ENCODE assay signal across 17 cellular contexts in the genomic region with DNA sequence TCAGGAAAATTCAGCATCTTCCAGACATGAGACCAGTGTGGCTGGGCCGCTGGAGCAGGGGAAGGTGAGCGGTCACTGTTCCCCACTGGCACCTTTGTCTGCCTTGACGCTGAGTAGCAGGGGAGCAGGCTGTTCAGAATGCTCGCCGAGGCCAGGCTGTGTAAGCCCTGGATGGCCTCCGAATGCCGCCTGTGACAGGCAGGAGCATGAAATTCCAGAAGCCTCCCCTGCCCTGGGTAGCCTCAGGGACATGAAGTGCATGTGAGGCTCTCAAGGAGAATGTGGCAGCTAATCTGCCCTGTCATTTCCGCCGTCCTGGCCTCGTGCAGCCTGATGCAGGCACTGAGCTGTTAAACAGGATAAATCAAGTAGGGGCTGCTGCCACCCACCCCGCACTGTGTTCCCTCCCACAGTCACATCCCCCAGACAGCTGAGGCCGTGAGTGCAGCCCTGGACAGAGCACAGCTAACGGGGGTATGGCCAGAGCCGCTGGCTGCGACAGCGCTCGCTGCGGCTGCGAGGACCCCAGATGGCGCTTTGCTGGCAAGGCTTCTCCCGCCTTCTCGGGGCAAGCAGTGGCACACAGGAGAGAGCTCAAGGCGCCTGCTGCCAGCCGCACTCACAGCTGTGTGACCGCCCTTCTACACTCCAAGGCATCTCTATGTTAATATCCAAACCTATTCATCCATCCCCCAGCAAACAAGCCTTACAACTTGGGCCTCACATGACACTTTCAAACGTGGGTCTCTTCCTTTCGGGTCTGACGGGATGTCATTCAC.
DNase-seq lines count a peak whose midpoint lies in the region; ATAC-seq lines count a peak whose summit lies in the region.
"Had no signal": no experiment of that assay in that cellular context is flagged by ENCODE, and none has a peak within 500 bp of the region (broad histone marks: within the 10 kb centered on the region; RNA-seq: fewer than 3 reads in every experiment).

No MANE protein-coding gene starts in this region.

- ATAC-seq in HG02610 (IDR thresholded peaks at IDR 0.05; ENCODE audit: unreplicated experiment), result no peak
- ATAC-seq in GM19023 (IDR thresholded peaks at IDR 0.05; ENCODE audit: unreplicated experiment), result no peak
- ATAC-seq: foreskin keratinocyte had no signal

- H3K27me3 ChIP-seq in SJCRH30, result no peaks in the 10 kb centered on the region
- H3K27me3 ChIP-seq: foreskin keratinocyte had no signal

- DNase-seq in NCI-H2171 treated with DMSO at 0.1 percent for 48 hours (lab: John Stamatoyannopoulos, UW), result peak; percentile 58
- no peak for DNase-seq in NCI-H2171 (lab: John Stamatoyannopoulos, UW)
- DNase-seq in SJCRH30, result no peak
- DNase-seq in islet precursor cell, result peak; percentile 83
- peak; percentile 91 for DNase-seq in retina
- DNase-seq in COLO668 (lab: John Stamatoyannopoulos, UW; ENCODE audit: unreplicated experiment), result no peak
- DNase-seq: 8988T; activated CD4-positive, alpha-beta T cell treated with anti-CD3 and anti-CD28 coated beads for 4 hours; activated T-cell treated with anti-CD3 and anti-CD28 coated beads, Interleukin-2, amount 50 U/mL, for 48 hours; anterior cingulate cortex; COR-L47; NCI-H2029; T-helper 1 cell had no signal

- H3K27ac ChIP-seq in SJCRH30, result peak overlapping the region; percentile 86; the same call in 1 of the 2 replicates
- H3K27ac ChIP-seq: foreskin keratinocyte, KMS-11 had no signal

- H3K9me3 ChIP-seq in SJCRH30 (replicated peaks), result peaks cover 5% of the 10 kb centered on the region; the same call in 1 of the 2 replicates

- no peaks in the 10 kb centered on the region for H3K36me3 ChIP-seq in SJCRH30

- H3K4me1 ChIP-seq in SJCRH30, result peaks cover 46% of the 10 kb centered on the region

- H3K4me3 ChIP-seq in SJCRH30, result no peak overlapping the region

Comparison
In these comparisons a context has a peak if more than half of its experiments do, and no peak if none do; other contexts are left out.
1. DNase-seq: peak in NCI-H2171 treated with DMSO at 0.1 percent for 48 hours (single experiment), islet precursor cell (single experiment) and retina (single experiment); none in NCI-H2171 (single experiment), SJCRH30 (0 of 2) and COLO668 (single experiment).